1 cellular context compared by ENCODE assay signal in the genomic region with DNA sequence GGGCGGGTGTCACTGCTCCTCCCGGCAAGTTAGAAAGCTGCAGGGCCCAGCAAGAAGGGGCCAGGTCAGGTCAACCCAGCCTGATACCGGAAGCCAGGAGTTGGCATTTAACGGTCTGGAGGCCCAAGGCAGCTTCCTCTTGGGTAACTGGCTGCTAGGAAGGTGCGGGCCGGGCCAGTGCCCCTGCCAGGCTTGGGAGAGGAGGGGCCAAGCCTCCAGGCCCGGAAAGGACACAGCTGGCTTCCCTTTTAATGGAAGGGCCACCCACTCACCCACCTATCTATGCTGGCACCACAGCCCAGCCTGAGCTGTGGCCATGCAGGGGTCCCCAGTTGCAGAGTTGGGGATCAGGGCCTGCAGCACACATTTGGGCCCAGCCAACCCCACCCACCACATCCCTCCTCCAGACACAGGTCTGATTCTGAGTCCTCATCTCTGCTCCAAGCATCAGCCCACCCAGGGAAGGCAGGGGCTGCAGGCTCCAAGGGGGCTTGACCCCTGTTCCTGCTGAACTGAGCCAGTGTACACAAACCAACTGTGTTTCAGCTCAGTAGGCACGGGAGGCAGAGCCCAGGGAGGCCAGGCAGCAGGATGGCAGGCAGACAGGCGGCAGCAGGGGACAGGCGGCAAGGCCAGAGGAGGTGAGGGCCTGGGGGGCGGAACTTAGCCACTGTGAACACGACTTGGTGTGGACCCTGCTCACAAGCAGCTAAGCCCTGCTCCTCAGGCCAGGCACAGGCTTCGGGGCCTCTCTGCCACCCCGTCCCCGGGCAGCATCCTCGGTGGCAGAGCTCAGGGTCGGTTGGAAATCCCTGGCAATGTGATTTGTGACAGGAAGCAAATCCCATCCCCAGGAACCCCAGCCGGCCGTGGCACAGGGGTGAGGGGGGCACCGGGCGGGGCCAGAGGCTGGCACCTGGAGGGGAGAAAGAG.
TF ChIP-seq lines count a peak whose summit lies in the region.

No MANE protein-coding gene starts in this region.

TF ChIP-seq in K562, 482 proteins besides CTCF, POLR2A, EP300 and RAD21 (continued from another document):
- TF ChIP-seq, protein P1, sequence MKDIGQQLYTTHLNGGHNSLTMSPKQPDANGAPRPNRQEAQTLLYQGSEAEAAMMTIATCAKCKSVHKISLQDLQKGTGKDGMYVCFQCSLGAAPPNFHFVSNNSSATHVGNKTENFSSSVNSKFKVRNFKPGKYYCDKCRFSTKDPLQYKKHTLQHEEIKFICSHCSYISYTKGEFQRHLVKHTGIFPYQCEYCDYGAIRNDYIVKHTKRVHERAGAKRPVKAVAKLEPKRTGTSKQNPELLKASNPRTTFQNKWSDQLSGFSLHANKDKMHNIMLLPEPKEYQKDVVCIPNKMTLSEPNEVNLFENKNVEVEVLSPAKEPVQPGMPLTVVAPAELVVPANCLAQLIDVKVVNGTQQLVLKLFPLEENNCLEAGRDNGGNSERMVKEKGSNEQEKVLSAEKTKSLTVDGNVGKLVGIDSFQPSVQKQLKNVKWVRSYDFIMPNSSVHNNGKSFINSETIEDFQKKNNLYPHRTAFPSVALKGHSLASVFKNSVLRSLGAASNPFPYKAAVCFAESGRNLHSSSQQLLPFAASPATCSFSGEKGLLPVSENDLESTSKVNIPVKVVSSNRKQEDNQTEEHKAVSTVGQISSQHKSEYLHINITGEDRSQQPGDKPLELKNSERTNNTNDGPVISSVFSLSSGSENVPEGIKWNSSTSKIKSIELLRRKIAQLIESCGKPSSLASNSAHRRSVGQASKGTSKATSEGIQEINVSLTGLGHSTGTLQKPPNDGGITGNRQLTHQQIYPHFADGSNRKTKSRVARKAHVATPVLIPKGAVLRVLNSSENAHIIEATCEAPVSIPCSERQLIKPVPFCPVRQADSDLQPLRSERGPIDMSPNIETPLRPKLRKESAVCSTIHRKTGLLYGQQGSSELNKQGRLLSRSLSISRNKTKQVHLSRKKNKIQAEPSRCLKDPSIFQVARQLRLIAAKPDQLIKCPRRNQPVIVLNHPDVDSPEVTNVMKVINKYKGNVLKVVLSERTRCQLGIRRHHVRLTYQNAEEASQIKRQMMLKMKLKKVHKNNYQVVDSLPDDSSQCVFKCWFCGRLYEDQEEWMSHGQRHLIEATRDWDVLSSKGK (CRISPR knock-in tag; IDR thresholded peaks at IDR 0.05): no peak
- no peak for TF ChIP-seq SRF (CRISPR knock-in tag; IDR thresholded peaks at IDR 0.05)
- TF ChIP-seq, protein P2, sequence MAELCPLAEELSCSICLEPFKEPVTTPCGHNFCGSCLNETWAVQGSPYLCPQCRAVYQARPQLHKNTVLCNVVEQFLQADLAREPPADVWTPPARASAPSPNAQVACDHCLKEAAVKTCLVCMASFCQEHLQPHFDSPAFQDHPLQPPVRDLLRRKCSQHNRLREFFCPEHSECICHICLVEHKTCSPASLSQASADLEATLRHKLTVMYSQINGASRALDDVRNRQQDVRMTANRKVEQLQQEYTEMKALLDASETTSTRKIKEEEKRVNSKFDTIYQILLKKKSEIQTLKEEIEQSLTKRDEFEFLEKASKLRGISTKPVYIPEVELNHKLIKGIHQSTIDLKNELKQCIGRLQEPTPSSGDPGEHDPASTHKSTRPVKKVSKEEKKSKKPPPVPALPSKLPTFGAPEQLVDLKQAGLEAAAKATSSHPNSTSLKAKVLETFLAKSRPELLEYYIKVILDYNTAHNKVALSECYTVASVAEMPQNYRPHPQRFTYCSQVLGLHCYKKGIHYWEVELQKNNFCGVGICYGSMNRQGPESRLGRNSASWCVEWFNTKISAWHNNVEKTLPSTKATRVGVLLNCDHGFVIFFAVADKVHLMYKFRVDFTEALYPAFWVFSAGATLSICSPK (IDR thresholded peaks at IDR 0.05; ENCODE audit: borderline replicate concordance): no peak
- peak; percentile 38; the same call in 1 of the 2 replicates for TF ChIP-seq POLR2AphosphoS5 (IDR thresholded peaks at IDR 0.05; ENCODE audit: control insufficient read depth, insufficient read depth, low read depth, low read length)
- TF ChIP-seq ZNF239 (CRISPR knock-in tag; IDR thresholded peaks at IDR 0.05): no peak
- TF ChIP-seq RBM34 (IDR thresholded peaks at IDR 0.05; ENCODE audit: borderline replicate concordance, insufficient read depth, low read length): no peak
- no peak for TF ChIP-seq ZNF133 (CRISPR knock-in tag; IDR thresholded peaks at IDR 0.05)
- peak; percentile 63 for TF ChIP-seq POLR2G (IDR thresholded peaks at IDR 0.05; ENCODE audit: low read depth, low read length)
- TF ChIP-seq, protein P3, sequence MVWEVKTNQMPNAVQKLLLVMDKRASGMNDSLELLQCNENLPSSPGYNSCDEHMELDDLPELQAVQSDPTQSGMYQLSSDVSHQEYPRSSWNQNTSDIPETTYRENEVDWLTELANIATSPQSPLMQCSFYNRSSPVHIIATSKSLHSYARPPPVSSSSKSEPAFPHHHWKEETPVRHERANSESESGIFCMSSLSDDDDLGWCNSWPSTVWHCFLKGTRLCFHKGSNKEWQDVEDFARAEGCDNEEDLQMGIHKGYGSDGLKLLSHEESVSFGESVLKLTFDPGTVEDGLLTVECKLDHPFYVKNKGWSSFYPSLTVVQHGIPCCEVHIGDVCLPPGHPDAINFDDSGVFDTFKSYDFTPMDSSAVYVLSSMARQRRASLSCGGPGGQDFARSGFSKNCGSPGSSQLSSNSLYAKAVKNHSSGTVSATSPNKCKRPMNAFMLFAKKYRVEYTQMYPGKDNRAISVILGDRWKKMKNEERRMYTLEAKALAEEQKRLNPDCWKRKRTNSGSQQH (CRISPR knock-in tag; IDR thresholded peaks at IDR 0.05): no peak
- no peak for TF ChIP-seq SRSF3 (IDR thresholded peaks at IDR 0.05; ENCODE audit: insufficient read depth, low read length)
- TF ChIP-seq HMGN3 (IDR thresholded peaks at IDR 0.05; ENCODE audit: borderline replicate concordance, extremely low read depth, insufficient read length, low read depth, low read length): no peak
- no peak for TF ChIP-seq MYC (IDR thresholded peaks at IDR 0.05; ENCODE audit: low read depth, low read length)
- no peak for TF ChIP-seq MYC (CRISPR knock-in tag; IDR thresholded peaks at IDR 0.05; ENCODE audit: borderline replicate concordance, low read depth)
- no peak for TF ChIP-seq SMARCA4 (IDR thresholded peaks at IDR 0.05)
- no peak for TF ChIP-seq ZNF785 (CRISPR knock-in tag; IDR thresholded peaks at IDR 0.05)
- no peak for TF ChIP-seq RBM39 (optimal IDR thresholded peaks at IDR 0.05; ENCODE audit: low read depth, low read length)
